Comparison of ENCODE assay signal across 29 cellular contexts in genomic region chr5:178522361-178522760, GRCh38.
"Had no signal": no experiment of that assay in that cellular context is flagged by ENCODE, and none has a peak within 500 bp of the region (broad histone marks: within the 10 kb centered on the region; RNA-seq: fewer than 3 reads in every experiment).

No MANE protein-coding gene starts in this region.

- H3K4me1 Mint-ChIP-seq: activated CD4-positive, alpha-beta T cell treated with anti-CD3 and anti-CD28 coated beads, Interleukin-2, amount 10 ng/mL, durations not matched to agents 24 days and 14 days; activated naive CD8-positive, alpha-beta T cell treated with anti-CD3 and anti-CD28 coated beads for 36 hours had no signal

- H3K36me3 ChIP-seq: brain microvascular endothelial cell, SJCRH30, WERI-Rb-1 had no signal

- H3K27ac Mint-ChIP-seq: activated CD4-positive, alpha-beta T cell treated with anti-CD3 and anti-CD28 coated beads, Interleukin-2, amount 10 ng/mL, durations not matched to agents 24 days and 14 days; activated CD8-positive, alpha-beta T cell treated with anti-CD3 and anti-CD28 coated beads for 36 hours; activated naive CD8-positive, alpha-beta T cell treated with anti-CD3 and anti-CD28 coated beads for 36 hours; activated T-cell treated with anti-CD3 and anti-CD28 coated beads, Interleukin-2, amount 50 U/mL, for 72 hours; activated T-helper 17 cell treated with anti-CD3 and anti-CD28 coated beads, Interleukin-2, amount 50 U/mL, for 72 hours had no signal

- H3K4me1 ChIP-seq: SJCRH30 had no signal

- DNase-seq: activated CD4-positive, alpha-beta T cell treated with anti-CD3 and anti-CD28 coated beads for 1 hour; activated CD4-positive, alpha-beta T cell treated with anti-CD3 and anti-CD28 coated beads, Interleukin-2, amount 10 ng/mL, durations not matched to agents 24 days and 14 days; activated CD4-positive, alpha-beta T cell treated with anti-CD3 and anti-CD28 coated beads, Interleukin-2, amount 50 U/mL, for 4 hours; activated CD4-positive, CD25-positive, alpha-beta regulatory T cell; activated CD8-positive, alpha-beta T cell treated with anti-CD3 and anti-CD28 coated beads for 36 hours; activated effector memory CD4-positive, alpha-beta T cell treated with anti-CD3 and anti-CD28 coated beads, Interleukin-2, amount 50 U/mL, for 16 hours; activated naive CD4-positive, alpha-beta T cell; activated naive CD4-positive, alpha-beta T cell treated with anti-CD3 and anti-CD28 coated beads, Interleukin-2, amount 50 U/mL, for 16 hours; activated naive CD8-positive, alpha-beta T cell treated with anti-CD3 and anti-CD28 coated beads for 36 hours; activated T-cell treated with anti-CD3 and anti-CD28 coated beads, Interleukin-2, amount 50 U/mL, for 1 hour; activated T-cell treated with anti-CD3 and anti-CD28 coated beads, Interleukin-2, amount 50 U/mL, for 72 hours; amniotic stem cell; aorta; brain microvascular endothelial cell; MM.1S; MV-4-11; NCI-H1092; NCI-H1436 treated with DMSO at 0.1 percent for 48 hours; NCI-H1694 treated with DMSO at 0.1 percent for 48 hours; NCI-H2029; NCI-H345; NCI-H524 treated with DMSO at 0.1 percent for 48 hours; SHP77; SJCRH30; T1000; WERI-Rb-1 had no signal

- H3K9me3 Mint-ChIP-seq: activated CD8-positive, alpha-beta T cell treated with anti-CD3 and anti-CD28 coated beads for 36 hours; activated naive CD8-positive, alpha-beta T cell treated with anti-CD3 and anti-CD28 coated beads for 36 hours had no signal

- H3K4me3 Mint-ChIP-seq: activated CD4-positive, alpha-beta T cell treated with anti-CD3 and anti-CD28 coated beads, Interleukin-2, amount 10 ng/mL, durations not matched to agents 24 days and 14 days; activated CD8-positive, alpha-beta T cell treated with anti-CD3 and anti-CD28 coated beads for 36 hours; activated naive CD8-positive, alpha-beta T cell treated with anti-CD3 and anti-CD28 coated beads for 36 hours; activated T-cell treated with anti-CD3 and anti-CD28 coated beads, Interleukin-2, amount 50 U/mL, for 72 hours; activated T-helper 17 cell treated with anti-CD3 and anti-CD28 coated beads, Interleukin-2, amount 50 U/mL, for 72 hours had no signal

- H3K27ac ChIP-seq: brain microvascular endothelial cell, KMS-11, SJCRH30, SK-N-MC, WERI-Rb-1 had no signal

- H3K4me3 ChIP-seq: SJCRH30, SK-N-MC had no signal

- H3K9ac ChIP-seq: KMS-11 had no signal

- H3K27me3 Mint-ChIP-seq: activated CD4-positive, alpha-beta T cell treated with anti-CD3 and anti-CD28 coated beads, Interleukin-2, amount 10 ng/mL, durations not matched to agents 24 days and 14 days; activated naive CD8-positive, alpha-beta T cell treated with anti-CD3 and anti-CD28 coated beads for 36 hours had no signal

- H3K36me3 Mint-ChIP-seq: activated naive CD8-positive, alpha-beta T cell treated with anti-CD3 and anti-CD28 coated beads for 36 hours had no signal

- H3K27me3 ChIP-seq: brain microvascular endothelial cell, SJCRH30 had no signal
